Comparison of ENCODE assay signal across 8 cellular contexts in the genomic region with DNA sequence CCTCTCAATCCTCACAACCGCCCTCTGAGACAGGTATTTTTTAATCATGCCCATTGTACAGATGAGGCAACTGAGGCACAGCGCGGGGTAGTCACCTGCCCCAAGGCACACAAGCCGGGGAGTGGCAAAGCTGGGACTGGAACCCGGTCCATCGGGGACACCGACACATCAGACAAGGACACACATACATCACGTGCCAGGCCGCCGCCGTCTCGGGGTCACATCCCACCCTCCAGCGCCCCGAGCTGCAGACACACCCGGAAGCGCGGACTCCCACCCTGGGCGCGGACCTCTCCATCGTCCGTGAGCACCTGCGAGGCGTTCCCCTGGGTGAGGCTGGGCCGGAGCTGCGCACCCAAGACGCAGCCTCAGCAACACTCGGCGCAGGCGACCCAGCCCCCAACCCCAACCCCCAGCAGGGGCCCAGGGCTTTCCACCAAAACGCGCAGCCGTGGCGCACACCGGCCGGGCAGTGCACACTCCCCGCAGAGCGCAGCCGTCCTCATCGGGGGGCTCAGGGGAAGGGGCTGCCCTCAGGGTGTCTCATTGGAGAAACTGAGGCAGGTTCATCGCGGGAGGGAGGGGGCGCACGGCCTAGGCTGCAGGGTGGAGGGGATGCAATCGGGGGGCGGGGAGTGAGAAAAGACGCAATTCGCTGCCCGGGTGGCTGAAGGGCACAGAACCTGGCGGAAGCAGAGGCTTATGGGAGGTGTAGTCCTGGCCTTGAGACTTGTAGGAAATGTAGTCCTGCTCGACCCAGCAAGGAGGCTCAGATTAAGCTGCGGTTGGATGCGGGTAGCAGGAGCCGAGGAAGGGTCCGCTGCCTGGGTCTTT. TPM values are rescaled to one million over a fixed set of nuclear protein-coding genes. Genes with fewer than 3 reads are reported as not detected.
DNase-seq lines count a peak whose midpoint lies in the region; ATAC-seq and TF ChIP-seq lines count a peak whose summit lies in the region.

No MANE protein-coding gene starts in this region.

- H3K36me3 Mint-ChIP-seq in nephron progenitor cell (ENCODE audit: low read depth) = no peaks in the 10 kb centered on the region

- peaks cover 0 to 25% (median 7%) of the 10 kb centered on the region in 4 donors for H3K4me1 ChIP-seq in Peyer's patch

- ATAC-seq in HG02981 (IDR thresholded peaks at IDR 0.05; ENCODE audit: unreplicated experiment) = no peak

- peaks cover 43% of the 10 kb centered on the region for H3K4me1 Mint-ChIP-seq in nephron progenitor cell

- peak overlapping the region; percentile 75 for H3K4me3 ChIP-seq in Jurkat, Clone E6-1 (ENCODE audit: low read length)
- H3K4me3 ChIP-seq in Peyer's patch = peak overlapping the region; percentile 51 to 73 (median 66)
- peak overlapping the region; percentile 72 for H3K4me3 ChIP-seq in fibroblast of villous mesenchyme (ENCODE audit: low read depth, low read length)

- H3K9me3 Mint-ChIP-seq in nephron progenitor cell = no peaks in the 10 kb centered on the region

- H3K27ac ChIP-seq in Peyer's patch (peak overlapping the region in 3 of 4 donors; percentile 5 to 77 (median 50)), temporal lobe (ENCODE audit: low read depth, low read length) (peak overlapping the region; percentile 84)

- TF ChIP-seq POLR2A in Peyer's patch (IDR thresholded peaks at IDR 0.05) = no peak

- no peak overlapping the region for H3K27ac Mint-ChIP-seq in nephron progenitor cell

- peaks cover 0 to 9% of the 10 kb centered on the region in 2 donors for H3K27me3 ChIP-seq in Peyer's patch

- H3K9me3 ChIP-seq in Peyer's patch = no peaks in the 10 kb centered on the region

- peak; percentile 66 for DNase-seq in GM03348 (ENCODE audit: low spot score)
- DNase-seq in Jurkat, Clone E6-1 (ENCODE audit: low read depth, low spot score) = peak; percentile 82
- peak; percentile 68 to 90 (median 81) for DNase-seq in Peyer's patch
- DNase-seq in activated T-helper 1 cell treated with anti-CD3 and anti-CD28 coated beads, Interleukin-2, amount 50 U/mL, for 16 hours (ENCODE audit: low read depth in 1 of 2, low spot score in 1 of 2) = peak; percentile 40 to 55
- DNase-seq in fibroblast of villous mesenchyme (ENCODE audit: low read depth) = peak; percentile 58
- peak; percentile 72 for DNase-seq in nephron progenitor cell

- TF ChIP-seq CTCF in Peyer's patch (IDR thresholded peaks at IDR 0.05) = no peak
- no peak for TF ChIP-seq CTCF in fibroblast of villous mesenchyme (IDR thresholded peaks at IDR 0.05; ENCODE audit: insufficient read depth, low read depth, low read length)
- TF ChIP-seq CTCF in nephron progenitor cell (IDR thresholded peaks at IDR 0.05) = no peak

- no peaks in the 10 kb centered on the region for H3K36me3 ChIP-seq in Peyer's patch

- H3K4me3 Mint-ChIP-seq in nephron progenitor cell = no peak overlapping the region

- H3K27me3 Mint-ChIP-seq in nephron progenitor cell (ENCODE audit: low read depth, poor library complexity) = peaks cover 28% of the 10 kb centered on the region

RNA-seq across cellular contexts. Expression of gene LMTK3, which starts 1.9 kb away (rescaled TPM):
- polyA plus RNA-seq in Jurkat, Clone E6-1 (2012; ENCODE audit: insufficient read depth, insufficient read length) = 2.8 TPM
- total RNA-seq in Peyer's patch (10 to 100 TPM in 2 of 4 donors, 1 to 10 TPM in 2; 8.2 to 17.6 (median 12.8) TPM), fibroblast of villous mesenchyme (0.32 and 0.43 TPM in 2 replicates), temporal lobe (19.4 TPM)

RNA-seq across cellular contexts. Expression of gene SULT2B1, which starts 38.5 kb away (rescaled TPM):
- not detected for polyA plus RNA-seq in Jurkat, Clone E6-1 (2012; ENCODE audit: insufficient read depth, insufficient read length)
- total RNA-seq in Peyer's patch (10 to 100 TPM in 1 of 4 donors, 1 to 10 TPM in 3; 2.5 to 14.6 (median 5.9) TPM), fibroblast of villous mesenchyme (under 0.01 TPM in 1 of 2 replicates, not detected in the other), temporal lobe (not detected)

RNA-seq across cellular contexts. Expression of gene CYTH2, which starts 44.3 kb away (rescaled TPM):
- polyA plus RNA-seq in Jurkat, Clone E6-1 (2012; ENCODE audit: insufficient read depth, insufficient read length) = 55.2 TPM
- total RNA-seq in Peyer's patch (100 to 1,000 TPM in 1 of 4 donors, 10 to 100 TPM in 3; 64.5 to 160 (median 76.9) TPM), fibroblast of villous mesenchyme (31.1 and 42.5 TPM in 2 replicates), temporal lobe (57.5 TPM)

RNA-seq across cellular contexts. Expression of gene KCNJ14, which starts 58.1 kb away (rescaled TPM):
- polyA plus RNA-seq in Jurkat, Clone E6-1 (2012; ENCODE audit: insufficient read depth, insufficient read length) = 0.22 TPM
- 1 to 10 TPM in 3 of 4 donors, under 1 TPM in 1; 0.88 to 2.0 (median 1.8) TPM for total RNA-seq in Peyer's patch
- total RNA-seq in fibroblast of villous mesenchyme = 0.43 and 0.64 TPM in 2 replicates
- 1.2 TPM for total RNA-seq in temporal lobe
